Comparison of ENCODE assay signal across 15 cellular contexts in the genomic region with DNA sequence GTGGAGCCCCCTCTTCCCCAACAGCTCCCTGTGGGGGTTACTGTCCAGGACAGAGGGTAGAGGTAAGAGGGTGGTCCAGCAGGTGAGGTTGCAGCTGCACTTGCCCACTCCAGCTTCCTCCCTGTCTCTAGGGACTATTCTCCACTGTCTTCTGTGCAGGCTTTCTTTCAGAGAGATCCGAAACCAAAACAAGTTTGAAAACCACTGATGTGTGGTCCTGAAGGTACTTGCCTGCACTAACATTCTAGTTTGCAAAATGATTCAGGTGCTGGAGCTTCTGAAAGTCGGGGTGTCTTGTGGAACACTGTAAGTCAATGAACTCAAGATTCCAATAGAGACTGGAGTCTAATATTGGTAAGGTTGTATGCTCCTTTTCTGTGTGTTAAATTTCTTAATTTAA.
DNase-seq lines count a peak whose midpoint lies in the region; ATAC-seq and TF ChIP-seq lines count a peak whose summit lies in the region.
"Had no signal": no experiment of that assay in that cellular context is flagged by ENCODE, and none has a peak within 500 bp of the region (broad histone marks: within the 10 kb centered on the region; RNA-seq: fewer than 3 reads in every experiment).

No MANE protein-coding gene starts in this region.

- peak; percentile 54 for ATAC-seq in GM19324 (IDR thresholded peaks at IDR 0.05; ENCODE audit: low FRiP score, unreplicated experiment)
- ATAC-seq in HG02571 (IDR thresholded peaks at IDR 0.05; ENCODE audit: unreplicated experiment): peak; percentile 59
- ATAC-seq in HG03354 (IDR thresholded peaks at IDR 0.05; ENCODE audit: poor library complexity, severe bottlenecking, unreplicated experiment): peak; percentile 68
- ATAC-seq: GM23338 had no signal

- TF ChIP-seq CTCF in GM12864 (IDR thresholded peaks at IDR 0.05; ENCODE audit: low read depth, low read length, missing control alignments): no peak

- no peak overlapping the region for H3K4me3 ChIP-seq in GM12864 (ENCODE audit: low read depth, low read length)
- H3K4me3 ChIP-seq: GM23338, PC-9, smooth muscle cell had no signal

- DNase-seq in GM12864 (ENCODE audit: low read depth) (peak; percentile 29), DMS79 (lab: John Stamatoyannopoulos, UW) (no peak), DMS79 treated with DMSO at 0.1 percent for 48 hours (lab: John Stamatoyannopoulos, UW) (no peak), T-helper 9 cell (no peak)
- DNase-seq in activated CD8-positive, alpha-beta memory T cell treated with anti-CD3 and anti-CD28 coated beads, Interleukin-2, amount 50 U/mL, for 4 hours: no peak
- DNase-seq: activated CD4-positive, alpha-beta T cell treated with anti-CD3 and anti-CD28 coated beads for 4 hours; activated T-cell treated with anti-CD3 and anti-CD28 coated beads, Interleukin-2, amount 50 U/mL, for 48 hours; NCI-H1417 treated with DMSO at 0.1 percent for 48 hours; NCI-H510A; PC-9 had no signal
